In genomic region chr15:60392986-60393811, GRCh38 we compare ENCODE assay signal across 8 cellular contexts. TPM values are rescaled to one million over a fixed set of nuclear protein-coding genes. Genes with fewer than 3 reads are reported as not detected.
A peak's percentile ranks its signal among the peaks of the same experiment; 100 is the strongest.
DNase-seq lines count a peak whose midpoint lies in the region; ATAC-seq, FAIRE-seq and TF ChIP-seq lines count a peak whose summit lies in the region.

No MANE protein-coding gene starts in this region.

- no peaks in the 10 kb centered on the region for H3K36me3 ChIP-seq in prostate gland

- ATAC-seq in HG03097 (IDR thresholded peaks at IDR 0.05; ENCODE audit: low FRiP score, unreplicated experiment), result no peak

- no peak for FAIRE-seq in frontal cortex (lab: Jason Lieb, UNC)

- intact Hi-C loops in prostate gland (cut with DNase I), result no loop called here

- DNase-seq in HS-5 (ENCODE audit: low read depth), result peak; percentile 97
- DNase-seq in SW 1271 (lab: John Stamatoyannopoulos, UW), result peak; percentile 92 to 98
- peak; percentile 98 for DNase-seq in fibroblast of the aortic adventitia (ENCODE audit: low read depth)
- peak; percentile 94 for DNase-seq in prostate gland (ENCODE audit: low spot score)
- no peak for DNase-seq in 8988T
- DNase-seq in frontal cortex (ENCODE audit: low spot score in 2 of 2), result no peak

- peak; percentile 17 for TF ChIP-seq POLR2A in prostate gland (IDR thresholded peaks at IDR 0.05)

- H3K4me3 ChIP-seq in fibroblast of the aortic adventitia (ENCODE audit: low read depth, low read length) (peak overlapping the region; percentile 97), prostate gland (peak overlapping the region in 1 of 2 donors; percentile 4)

- H3K4me1 ChIP-seq in prostate gland (replicated peaks), result peaks cover 35% of the 10 kb centered on the region

- TF ChIP-seq CTCF in C4-2B (conservative IDR thresholded peaks at IDR 0.05) (no peak), fibroblast of the aortic adventitia (IDR thresholded peaks at IDR 0.05; ENCODE audit: insufficient read depth, low read length) (no peak), prostate gland (IDR thresholded peaks at IDR 0.05) (no peak)

- H3K9me3 ChIP-seq in prostate gland, result no peaks in the 10 kb centered on the region

- 12% methylated on average over 9 of the region's 9 CpGs for WGBS in prostate gland

- H3K27ac ChIP-seq in C4-2B, result peak overlapping the region; percentile 92
- H3K27ac ChIP-seq in prostate gland, result peak overlapping the region; percentile 93 to 97

- no peaks in the 10 kb centered on the region for H3K27me3 ChIP-seq in prostate gland (replicated peaks; ENCODE audit: insufficient read depth)

RNA-seq across cellular contexts. Expression of gene ANXA2, which starts 4.6 kb away (rescaled TPM):
- total RNA-seq in fibroblast of the aortic adventitia (ENCODE audit: low replicate concordance) (2,605 and 3,136 TPM in 2 replicates), prostate gland (100 to 1,000 TPM; 404 to 595 TPM), frontal cortex (34.6 TPM)

Comparison
In these comparisons a context has a peak if more than half of its experiments do, and no peak if none do; other contexts are left out.
1. DNase-seq: peak in HS-5 (single experiment), SW 1271 (2 of 2), fibroblast of the aortic adventitia (single experiment) and prostate gland (single experiment); none in 8988T (single experiment) and frontal cortex (0 of 2).
2. RNA of gene ANXA2, which starts 4.6 kb away (total RNA-seq): 2,605 to 3,136 TPM in fibroblast of the aortic adventitia and 404 to 595 TPM in prostate gland; 34.6 TPM in frontal cortex (single experiment); every median in the first group is over 10 times any median in the second.